Comparison of ENCODE assay signal across 13 cellular contexts in the genomic region with DNA sequence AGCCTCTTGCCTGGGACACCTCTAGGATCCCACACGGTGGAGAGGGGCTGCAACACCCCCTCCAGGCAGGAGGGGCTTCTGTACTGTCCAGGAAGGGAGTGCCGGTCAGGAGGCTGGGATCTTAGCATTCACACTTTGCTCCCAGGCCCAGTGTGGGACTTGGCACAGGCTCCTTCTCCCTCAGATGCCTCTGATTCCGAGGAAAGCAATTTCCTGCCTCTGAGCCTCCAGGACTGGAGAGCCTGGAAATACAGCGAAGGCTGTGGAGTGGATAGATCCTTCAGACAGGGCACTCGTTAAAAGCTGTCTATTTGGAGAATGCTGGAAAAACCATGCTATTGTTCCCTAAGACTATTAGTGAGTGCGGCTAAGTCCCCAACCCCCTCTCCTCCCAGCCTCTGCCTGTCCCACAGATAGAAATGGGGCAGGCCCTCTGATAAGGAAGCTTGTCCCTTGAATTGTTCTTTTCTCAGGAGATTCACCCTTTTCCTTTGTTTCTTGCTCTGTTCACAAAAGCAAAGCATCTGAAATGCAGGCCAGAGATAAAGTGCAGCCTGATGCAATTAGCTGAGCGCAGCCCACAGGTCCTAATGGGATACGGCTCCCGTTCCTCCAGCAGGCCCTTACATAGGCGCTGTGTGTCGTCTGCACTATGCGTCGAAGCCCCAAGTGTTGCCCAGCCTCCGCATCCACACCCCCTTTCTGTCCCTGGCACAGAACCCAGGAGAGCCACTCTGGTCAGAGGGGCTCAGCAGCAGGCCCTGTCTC.
DNase-seq lines count a peak whose midpoint lies in the region; ATAC-seq and TF ChIP-seq lines count a peak whose summit lies in the region.
"Had no signal": no experiment of that assay in that cellular context is flagged by ENCODE, and none has a peak within 500 bp of the region (broad histone marks: within the 10 kb centered on the region; RNA-seq: fewer than 3 reads in every experiment).

No MANE protein-coding gene starts in this region.

- H3K4me1 Mint-ChIP-seq in type B pancreatic cell (ENCODE audit: unreplicated experiment) = peaks cover 11% of the 10 kb centered on the region
- no peaks in the 10 kb centered on the region for H3K4me1 Mint-ChIP-seq in CD4-positive, alpha-beta memory T cell
- H3K4me1 Mint-ChIP-seq: naive B cell had no signal

- no peaks in the 10 kb centered on the region for H3K27me3 Mint-ChIP-seq in type B pancreatic cell
- no peaks in the 10 kb centered on the region for H3K27me3 Mint-ChIP-seq in CD4-positive, alpha-beta memory T cell
- H3K27me3 Mint-ChIP-seq: naive B cell had no signal

- H3K36me3 ChIP-seq in right lobe of liver (no peaks in the 10 kb centered on the region), vagina (no peaks in the 10 kb centered on the region)
- H3K36me3 ChIP-seq in CD4-positive, alpha-beta memory T cell (ENCODE audit: insufficient read depth, low read length) = no peaks in the 10 kb centered on the region
- H3K36me3 ChIP-seq: Peyer's patch had no signal

- no peak for TF ChIP-seq POLR2A in right lobe of liver (IDR thresholded peaks at IDR 0.05)
- TF ChIP-seq POLR2A in vagina (IDR thresholded peaks at IDR 0.05) = no peak

- no peaks in the 10 kb centered on the region for H3K9me3 Mint-ChIP-seq in type B pancreatic cell
- peaks cover 0 to 2% (median 0%) of the 10 kb centered on the region in 8 donors for H3K9me3 Mint-ChIP-seq in CD4-positive, alpha-beta memory T cell
- H3K9me3 Mint-ChIP-seq: activated naive CD4-positive, alpha-beta T cell treated with anti-CD3 and anti-CD28 coated beads, Interleukin-2, amount 50 U/mL, for 72 hours had no signal

- POLR2A ChIA-PET in CD4-positive, alpha-beta memory T cell (lab: Charles Lee; ENCODE audit: partially characterized antibody) = no interaction called here

- ATAC-seq in right lobe of liver (peak in 3 of 4 donors; percentile 20 to 46 (median 21)), HG03342 (IDR thresholded peaks at IDR 0.05; ENCODE audit: unreplicated experiment) (no peak)
- ATAC-seq: activated naive CD4-positive, alpha-beta T cell treated with anti-CD3 and anti-CD28 coated beads, Interleukin-2, amount 50 U/mL, for 72 hours had no signal

- CTCF ChIA-PET in CD4-positive, alpha-beta memory T cell (lab: Charles Lee; ENCODE audit: partially characterized antibody) = no interaction called here

- no peaks in the 10 kb centered on the region for H3K9me3 ChIP-seq in right lobe of liver
- no peaks in the 10 kb centered on the region for H3K9me3 ChIP-seq in CD4-positive, alpha-beta memory T cell (ENCODE audit: control insufficient read depth in 1 of 2, low read length in 2 of 2)
- no peaks in the 10 kb centered on the region for H3K9me3 ChIP-seq in vagina
- H3K9me3 ChIP-seq: Peyer's patch had no signal

- H3K4me1 ChIP-seq in right lobe of liver (no peaks in the 10 kb centered on the region), vagina (peaks cover 11% of the 10 kb centered on the region)
- H3K4me1 ChIP-seq in CD4-positive, alpha-beta memory T cell (ENCODE audit: insufficient read depth, low read length) = no peaks in the 10 kb centered on the region

- H3K27ac Mint-ChIP-seq in type B pancreatic cell = peak overlapping the region; percentile 34
- H3K27ac Mint-ChIP-seq in CD4-positive, alpha-beta memory T cell = no peak overlapping the region
- H3K27ac Mint-ChIP-seq: activated naive CD4-positive, alpha-beta T cell treated with anti-CD3 and anti-CD28 coated beads, Interleukin-2, amount 50 U/mL, for 72 hours had no signal

- WGBS in right lobe of liver (ENCODE audit: insufficient coverage, low coverage, low lambda C conversion rate, missing lambda C conversion rate) = 66% methylated on average over 9 of the region's 14 CpGs

- H3K27ac ChIP-seq in right lobe of liver = no peak overlapping the region
- no peak overlapping the region for H3K27ac ChIP-seq in CD4-positive, alpha-beta memory T cell (ENCODE audit: low read depth, low read length)
- no peak overlapping the region for H3K27ac ChIP-seq in vagina
- H3K27ac ChIP-seq: 22Rv1, Peyer's patch had no signal

- H3K27me3 ChIP-seq in right lobe of liver (no peaks in the 10 kb centered on the region), vagina (no peaks in the 10 kb centered on the region)
- H3K27me3 ChIP-seq in CD4-positive, alpha-beta memory T cell (ENCODE audit: insufficient read depth, low read length) = no peaks in the 10 kb centered on the region
- H3K27me3 ChIP-seq: Peyer's patch had no signal

- intact Hi-C loops in right lobe of liver (cut with DNase I) (no loop called here), vagina (cut with DNase I) (no loop called here)
- intact Hi-C loops in CD4-positive, alpha-beta memory T cell (cut with micrococcal nuclease) = no loop called here

- H3K36me3 Mint-ChIP-seq in type B pancreatic cell = peaks cover 10% of the 10 kb centered on the region
- H3K36me3 Mint-ChIP-seq in CD4-positive, alpha-beta memory T cell = no peaks in the 10 kb centered on the region
- H3K36me3 Mint-ChIP-seq: naive B cell had no signal

- H3K4me3 ChIP-seq in right lobe of liver = no peak overlapping the region
- H3K4me3 ChIP-seq in CD4-positive, alpha-beta memory T cell (ENCODE audit: low read length in 2 of 2) = no peak overlapping the region
- H3K4me3 ChIP-seq in vagina = no peak overlapping the region
- H3K4me3 ChIP-seq: Peyer's patch had no signal

- TF ChIP-seq CTCF in right lobe of liver (IDR thresholded peaks at IDR 0.05) (no peak), type B pancreatic cell (conservative IDR thresholded peaks at IDR 0.05) (no peak), vagina (IDR thresholded peaks at IDR 0.05) (no peak)

- peak; percentile 15 for DNase-seq in DMS 273 (lab: John Stamatoyannopoulos, UW; ENCODE audit: unreplicated experiment)
- no peak for DNase-seq in DMS 273 treated with DMSO at 0.1 percent for 48 hours (lab: John Stamatoyannopoulos, UW)
- peak; percentile 89 for DNase-seq in dermis blood vessel endothelial cell
- no peak for DNase-seq in right lobe of liver
- no peak for DNase-seq in type B pancreatic cell (ENCODE audit: extremely low spot score, unreplicated experiment)
- no peak for DNase-seq in CD4-positive, alpha-beta memory T cell
- no peak for DNase-seq in vagina (ENCODE audit: extremely low spot score in 2 of 2)
- DNase-seq: activated CD4-positive, alpha-beta T cell treated with anti-CD3 and anti-CD28 coated beads for 1 hour; naive B cell; Peyer's patch had no signal

- H3K4me3 Mint-ChIP-seq in type B pancreatic cell = no peak overlapping the region
- no peak overlapping the region for H3K4me3 Mint-ChIP-seq in CD4-positive, alpha-beta memory T cell
- H3K4me3 Mint-ChIP-seq: naive B cell had no signal

Comparison
In these comparisons a context has a peak if more than half of its experiments do, and no peak if none do; other contexts are left out.
1. DNase-seq: peak in DMS 273 (single experiment) and dermis blood vessel endothelial cell (single experiment); none in DMS 273 treated with DMSO at 0.1 percent for 48 hours (single experiment), right lobe of liver (0 of 3), type B pancreatic cell (single experiment), CD4-positive, alpha-beta memory T cell (0 of 5) and vagina (0 of 2).